Comparison of ENCODE assay signal across 25 cellular contexts in the genomic region with DNA sequence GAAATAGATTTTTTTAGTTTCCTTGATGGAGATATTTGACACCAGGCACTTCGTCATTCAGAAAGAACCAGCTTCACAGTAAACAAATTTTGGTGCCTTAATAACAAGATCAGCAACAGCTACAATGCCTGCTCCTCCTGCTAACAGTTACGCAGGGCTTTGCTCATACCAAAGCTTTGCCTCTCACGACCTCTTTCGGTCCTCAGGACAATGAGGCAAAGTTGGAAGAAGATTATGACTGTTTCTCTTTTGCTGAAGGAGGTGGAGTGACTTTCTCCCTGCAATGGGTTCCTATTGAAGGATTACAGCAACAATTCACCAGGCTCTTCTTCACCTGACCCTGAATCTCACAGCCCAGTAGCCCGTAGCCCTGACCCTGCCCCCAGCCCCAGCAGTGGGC.
"Had no signal": no experiment of that assay in that cellular context is flagged by ENCODE, and none has a peak within 500 bp of the region (broad histone marks: within the 10 kb centered on the region; RNA-seq: fewer than 3 reads in every experiment).

No MANE protein-coding gene starts in this region.

- H3K27me3 ChIP-seq: heart left ventricle, pancreas had no signal

- DNase-seq: activated CD4-positive, alpha-beta memory T cell treated with anti-CD3 and anti-CD28 coated beads, Interleukin-2, amount 10 ng/mL, durations not matched to agents 7 days and 5 days; activated CD4-positive, alpha-beta T cell treated with anti-CD3 and anti-CD28 coated beads for 1 hour; activated CD4-positive, alpha-beta T cell treated with anti-CD3 and anti-CD28 coated beads, Interleukin-2, amount 10 ng/mL, durations not matched to agents 7 days and 5 days; activated CD8-positive, alpha-beta memory T cell treated with anti-CD3 and anti-CD28 coated beads, Interleukin-2, amount 50 U/mL, for 48 hours; activated gamma-delta T cell treated with Interleukin-2 at 50 U/mL for 16 hours; activated naive CD4-positive, alpha-beta T cell treated with anti-CD3 and anti-CD28 coated beads, Interleukin-2, amount 50 U/mL, for 16 hours; activated T-cell treated with anti-CD3 and anti-CD28 coated beads, Interleukin-2, amount 50 U/mL, for 24 hours; amygdala; central memory CD4-positive, alpha-beta T cell; endodermal cell; foreskin keratinocyte; heart left ventricle; hypothalamus; naive B cell; pancreas; retina; stimulated activated CD4-positive, alpha-beta T cell treated with anti-CD3 and anti-CD28 coated beads, Interleukin-15, amount 100 ng/mL, for 24 hours; stimulated activated CD4-positive, alpha-beta T cell treated with anti-CD3 and anti-CD28 coated beads, Interleukin-2, amount 100 ng/mL, for 24 hours; stimulated activated naive B cell treated with anti-CD40 and anti-IgM and Interleukin-4, amounts not matched to agents 10 μg/mL and 1 μg/mL and 100 μg/mL, for 72 hours; tibial artery; upper lobe of right lung had no signal

- H3K36me3 ChIP-seq: heart left ventricle, pancreas, prostate gland, suprapubic skin, tibial artery, upper lobe of right lung had no signal

- H3K9me3 ChIP-seq: pancreas, prostate gland, upper lobe of right lung had no signal

- ATAC-seq: esophagus mucosa; foreskin keratinocyte; heart left ventricle; pancreas; stimulated activated naive B cell treated with anti-CD40 and anti-IgM and Interleukin-4, amounts not matched to agents 10 μg/mL and 1 μg/mL and 100 μg/mL, for 72 hours; upper lobe of right lung; WTC11 had no signal

- H3K4me1 ChIP-seq: foreskin keratinocyte, heart left ventricle, pancreas, prostate gland, suprapubic skin, tibial artery, upper lobe of right lung had no signal

- H3K27ac ChIP-seq: foreskin keratinocyte, heart left ventricle, pancreas, prostate gland, suprapubic skin, tibial artery, upper lobe of right lung had no signal

- H3K4me3 ChIP-seq: heart left ventricle, pancreas, prostate gland, suprapubic skin, tibial artery, upper lobe of right lung had no signal
